ENCODE assay signal across 13 cellular contexts in the genomic region with DNA sequence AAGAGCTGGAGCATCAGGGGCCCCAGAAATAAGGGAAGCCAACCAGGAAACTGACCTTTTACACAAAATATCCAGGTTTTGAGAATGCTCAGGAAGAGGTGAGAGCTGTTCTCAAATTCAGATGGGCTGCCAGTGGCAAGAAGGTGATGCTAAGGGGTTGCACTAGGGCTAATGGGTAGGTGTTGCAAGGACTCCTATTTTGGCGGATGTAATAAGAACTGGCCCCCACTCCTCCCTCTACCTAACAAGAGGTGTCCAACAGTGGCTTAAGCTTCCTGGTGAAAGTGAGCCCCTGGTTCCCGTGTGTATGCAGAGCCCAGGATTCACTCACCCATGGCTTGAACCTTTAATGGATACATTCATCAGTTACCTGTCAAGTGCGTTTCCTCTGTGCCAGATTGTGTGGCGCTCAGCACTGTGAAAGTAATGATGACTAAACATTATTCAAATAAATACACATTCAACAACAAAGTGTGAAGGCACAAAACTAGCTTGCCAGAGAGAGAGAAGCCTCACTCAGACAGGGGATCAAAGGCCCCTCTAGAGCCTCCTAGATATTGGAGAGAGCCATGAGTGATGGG. TPM values are rescaled to one million over a fixed set of nuclear protein-coding genes. Genes with fewer than 3 reads are reported as not detected.
DNase-seq lines count a peak whose midpoint lies in the region; ATAC-seq and TF ChIP-seq lines count a peak whose summit lies in the region.
"Had no signal": no experiment of that assay in that cellular context is flagged by ENCODE, and none has a peak within 500 bp of the region (broad histone marks: within the 10 kb centered on the region; RNA-seq: fewer than 3 reads in every experiment).

No MANE protein-coding gene starts in this region.

- DNase-seq in NCI-H2196 (lab: John Stamatoyannopoulos, UW; ENCODE audit: unreplicated experiment) (peak; percentile 8), NCI-H2196 treated with DMSO at 0.1 percent for 48 hours (lab: John Stamatoyannopoulos, UW; ENCODE audit: unreplicated experiment) (no peak), NCI-H774 (lab: John Stamatoyannopoulos, UW) (peak; percentile 41), iPS DF 6.9 (ENCODE audit: low read depth, low spot score) (no peak), thoracic aorta (ENCODE audit: low spot score) (no peak), left cardiac atrium (no peak), right cardiac atrium (no peak), HuH-7.5 (ENCODE audit: low spot score) (no peak)
- DNase-seq: activated CD4-positive, alpha-beta T cell treated with anti-CD3 and anti-CD28 coated beads for 48 hours; activated T-cell treated with anti-CD3 and anti-CD28 coated beads, Interleukin-2, amount 50 U/mL, for 4 hours; Caco-2; ovary had no signal

- H3K36me3 ChIP-seq in iPS DF 6.9 (ENCODE audit: control insufficient read depth, insufficient read depth, low read length): no peaks in the 10 kb centered on the region
- H3K36me3 ChIP-seq in thoracic aorta: no peaks in the 10 kb centered on the region
- H3K36me3 ChIP-seq: ovary had no signal

- WGBS in iPS DF 6.9 (ENCODE audit: insufficient coverage, insufficient read length): no CpG with 5 or more reads among the region's 4 CpGs
- 74% methylated on average over 4 of the region's 4 CpGs for WGBS in right cardiac atrium

- no peaks in the 10 kb centered on the region for H3K27me3 ChIP-seq in iPS DF 6.9 (ENCODE audit: control insufficient read depth, insufficient read depth, low read length)
- H3K27me3 ChIP-seq in thoracic aorta (replicated peaks; ENCODE audit: insufficient read depth): no peaks in the 10 kb centered on the region
- no peaks in the 10 kb centered on the region for H3K27me3 ChIP-seq in right cardiac atrium (ENCODE audit: control insufficient read depth, insufficient read depth)
- H3K27me3 ChIP-seq: ovary had no signal

- H3K27ac ChIP-seq in iPS DF 6.9 (ENCODE audit: low read length) (no peak overlapping the region), thoracic aorta (no peak overlapping the region), right cardiac atrium (ENCODE audit: low read length) (no peak overlapping the region)
- H3K27ac ChIP-seq: ovary, RWPE1 had no signal

- H3K4me1 ChIP-seq in iPS DF 6.9 (ENCODE audit: control insufficient read depth, insufficient read depth, low read length) (peaks cover 4% of the 10 kb centered on the region), thoracic aorta (ENCODE audit: control insufficient read depth in 1 of 2, low read depth in 2 of 2) (no peaks in the 10 kb centered on the region), right cardiac atrium (ENCODE audit: control insufficient read depth, insufficient read depth, low read length) (no peaks in the 10 kb centered on the region)
- H3K4me1 ChIP-seq: Caco-2 had no signal

- no peak for TF ChIP-seq CTCF in thoracic aorta (IDR thresholded peaks at IDR 0.05)

- ATAC-seq in thoracic aorta (ENCODE audit: insufficient number of reproducible peaks, low FRiP score, low read depth): peak; percentile 50
- ATAC-seq in left cardiac atrium: no peak
- ATAC-seq in right cardiac atrium: no peak
- ATAC-seq: activated T-cell treated with anti-CD3 and anti-CD28 coated beads, Interleukin-2, amount 50 U/mL, for 4 hours had no signal

- no peaks in the 10 kb centered on the region for H3K9me3 ChIP-seq in iPS DF 6.9 (ENCODE audit: control insufficient read depth, insufficient read depth, low read length)
- H3K9me3 ChIP-seq in thoracic aorta: no peaks in the 10 kb centered on the region
- H3K9me3 ChIP-seq in right cardiac atrium (ENCODE audit: control insufficient read depth, low read length): no peaks in the 10 kb centered on the region
- H3K9me3 ChIP-seq: Caco-2, ovary had no signal

- H3K4me3 ChIP-seq in iPS DF 6.9 (ENCODE audit: low read length) (peak overlapping the region; percentile 56; the same call in 1 of the 2 replicates), thoracic aorta (no peak overlapping the region), right cardiac atrium (ENCODE audit: low read length) (no peak overlapping the region)
- H3K4me3 ChIP-seq: ovary had no signal

- intact Hi-C loops in left cardiac atrium (cut with DNase I) (no loop called here), right cardiac atrium (cut with DNase I) (no loop called here)

RNA-seq across cellular contexts. Expression of a gene that starts 0.7 kb away (rescaled TPM):
- total RNA-seq in thoracic aorta: not detected
- not detected for total RNA-seq in left cardiac atrium
- not detected for total RNA-seq in right cardiac atrium
- polyA plus RNA-seq in right cardiac atrium: 0.16 TPM
- total RNA-seq: Caco-2 had no signal

Comparison
In these comparisons a context has a peak if more than half of its experiments do, and no peak if none do; other contexts are left out.
1. DNase-seq: peak in NCI-H2196 (single experiment) and NCI-H774 (single experiment); none in NCI-H2196 treated with DMSO at 0.1 percent for 48 hours (single experiment), iPS DF 6.9 (single experiment), thoracic aorta (single experiment), left cardiac atrium (single experiment), right cardiac atrium (0 of 3) and HuH-7.5 (single experiment).